16 cellular contexts compared by ENCODE assay signal in the genomic region with DNA sequence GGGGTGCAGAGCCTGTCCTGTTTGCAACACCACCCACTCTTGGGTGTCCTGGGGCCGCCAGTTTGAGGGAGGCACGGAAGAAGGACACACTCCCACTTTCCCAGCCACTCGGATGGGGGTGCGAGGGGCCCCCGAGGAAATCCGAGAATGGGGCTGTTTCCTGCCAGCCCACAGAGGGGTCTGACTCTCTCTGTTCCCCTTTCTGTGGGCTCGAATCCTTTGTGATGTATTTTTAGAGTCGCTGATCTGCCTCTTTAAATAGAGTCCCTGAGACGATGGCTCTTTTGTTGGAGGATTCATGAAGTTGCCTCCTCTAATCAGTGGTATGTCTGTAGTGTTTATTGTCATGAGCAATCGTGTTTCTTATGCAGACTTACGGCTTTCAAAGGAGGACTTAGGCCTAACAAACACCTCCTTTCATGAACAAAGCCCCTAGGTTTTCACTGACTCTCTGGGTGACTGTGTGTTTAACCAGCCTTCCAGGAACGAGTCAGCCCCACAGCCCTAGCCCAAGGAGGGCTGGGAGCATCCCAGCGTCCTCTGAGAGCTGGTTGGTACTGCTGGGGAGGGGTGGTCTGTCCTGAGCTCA. TPM values are rescaled to one million over a fixed set of nuclear protein-coding genes. Genes with fewer than 3 reads are reported as not detected.
DNase-seq lines count a peak whose midpoint lies in the region; ATAC-seq, FAIRE-seq and TF ChIP-seq lines count a peak whose summit lies in the region.
"Had no signal": no experiment of that assay in that cellular context is flagged by ENCODE, and none has a peak within 500 bp of the region (broad histone marks: within the 10 kb centered on the region; RNA-seq: fewer than 3 reads in every experiment).

No MANE protein-coding gene starts in this region.

- no peaks in the 10 kb centered on the region for H4K20me1 ChIP-seq in hepatocyte (ENCODE audit: insufficient read depth, poor library complexity, severe bottlenecking)

- no peaks in the 10 kb centered on the region for H3K36me3 ChIP-seq in hepatocyte (replicated peaks; ENCODE audit: insufficient read depth, low read depth)
- peaks cover 9 to 18% (median 11%) of the 10 kb centered on the region in 3 donors for H3K36me3 ChIP-seq in skeletal muscle tissue (ENCODE audit: control insufficient read depth in 3 of 3, insufficient read depth in 3 of 3, low read length in 3 of 3)
- H3K36me3 ChIP-seq in aorta (ENCODE audit: control insufficient read depth in 1 of 2, insufficient read depth in 2 of 2, low read length in 1 of 2): peaks cover 0 to 1% of the 10 kb centered on the region in 2 donors

- H3K27ac ChIP-seq in hepatocyte (no peak overlapping the region), skeletal muscle tissue (ENCODE audit: low read depth, low read length) (no peak overlapping the region), aorta (ENCODE audit: low read depth in 1 of 2, low read length in 2 of 2) (no peak overlapping the region)

- no peaks in the 10 kb centered on the region for H3K9me3 ChIP-seq in hepatocyte (ENCODE audit: low read depth)
- H3K9me3 ChIP-seq in skeletal muscle tissue (ENCODE audit: control insufficient read depth in 3 of 3, low read length in 3 of 3): no peaks in the 10 kb centered on the region
- H3K9me3 ChIP-seq in aorta (ENCODE audit: control insufficient read depth, low read length): no peaks in the 10 kb centered on the region

- H3K4me1 ChIP-seq in hepatocyte (ENCODE audit: insufficient read depth) (peaks cover 26% of the 10 kb centered on the region), skeletal muscle tissue (ENCODE audit: control insufficient read depth in 3 of 3, insufficient read depth in 3 of 3, low read length in 3 of 3) (peaks cover 0 to 25% (median 8%) of the 10 kb centered on the region in 3 donors), aorta (ENCODE audit: control insufficient read depth in 1 of 2, insufficient read depth in 2 of 2, low read length in 2 of 2) (no peaks in the 10 kb centered on the region)

- ATAC-seq in aorta (ENCODE audit: low FRiP score) (no peak), HG03025 (IDR thresholded peaks at IDR 0.05; ENCODE audit: low FRiP score, unreplicated experiment) (no peak)
- ATAC-seq: left lobe of liver, Right ventricle myocardium inferior had no signal

- H3K79me2 ChIP-seq in hepatocyte: no peaks in the 10 kb centered on the region

- H3K9me2 ChIP-seq in hepatocyte (replicated peaks; ENCODE audit: insufficient read depth): no peaks in the 10 kb centered on the region

- H3K4me3 ChIP-seq in hepatocyte: no peak overlapping the region
- H3K4me3 ChIP-seq in skeletal muscle tissue (ENCODE audit: low read length in 3 of 3): no peak overlapping the region
- no peak overlapping the region for H3K4me3 ChIP-seq in aorta (ENCODE audit: low read length in 2 of 2)

- peak overlapping the region; percentile 48 for H3K4me2 ChIP-seq in hepatocyte

- FAIRE-seq in urothelium cell line (lab: Jason Lieb, UNC): no peak
- FAIRE-seq: A204.1 had no signal

- DNase-seq in NOMO-1 treated with DMSO at 0.1 percent for 48 hours (lab: John Stamatoyannopoulos, UW; ENCODE audit: unreplicated experiment): peak; percentile 27
- no peak for DNase-seq in NOMO-1 treated with dmso at 0.1 percent for 144 hours (lab: John Stamatoyannopoulos, UW; ENCODE audit: unreplicated experiment)
- peak; percentile 63 for DNase-seq in MV-4-11 (lab: John Stamatoyannopoulos, UW)
- DNase-seq in hepatocyte (ENCODE audit: low spot score): no peak
- no peak for DNase-seq in urothelium cell line (ENCODE audit: low spot score)
- DNase-seq in aorta: no peak
- DNase-seq: activated CD4-positive, alpha-beta T cell treated with anti-CD3 and anti-CD28 coated beads, Interleukin-2, amount 10 ng/mL, durations not matched to agents 24 days and 14 days; activated gamma-delta T cell treated with Interleukin-2 at 50 U/mL for 16 hours; NCI-H2171; stimulated activated CD4-positive, alpha-beta T cell treated with anti-CD3 and anti-CD28 coated beads, Interleukin-4, amount 100 ng/mL, for 4 hours had no signal

- intact Hi-C loops in aorta (cut with DNase I): no loop called here

- peak overlapping the region in 2 of 3 donors; percentile 23 to 45 for H3K9ac ChIP-seq in skeletal muscle tissue (ENCODE audit: low read depth in 1 of 3, low read length in 3 of 3)

- H3K27me3 ChIP-seq in hepatocyte: no peaks in the 10 kb centered on the region
- no peaks in the 10 kb centered on the region for H3K27me3 ChIP-seq in skeletal muscle tissue (ENCODE audit: control insufficient read depth in 3 of 3, insufficient read depth in 3 of 3, low read length in 3 of 3)
- no peaks in the 10 kb centered on the region for H3K27me3 ChIP-seq in aorta (ENCODE audit: control insufficient read depth in 1 of 2, insufficient read depth in 2 of 2, low read length in 1 of 2)

- TF ChIP-seq CTCF in hepatocyte (IDR thresholded peaks at IDR 0.05; ENCODE audit: poor library complexity): no peak

- WGBS in hepatocyte (ENCODE audit: low lambda C conversion rate, missing lambda C conversion rate): 38% methylated on average over 13 of the region's 13 CpGs
- 78 to 81% methylated on average over 13 of the region's 13 CpGs for WGBS in aorta, 2 donors

- H2AFZ ChIP-seq in hepatocyte: peak overlapping the region; percentile 19

RNA-seq across cellular contexts. Expression of a gene that starts 29.1 kb away (rescaled TPM):
- total RNA-seq in hepatocyte: 0.13 TPM in 1 of 2 replicates, not detected in the other
- not detected in 2 replicates for polyA plus RNA-seq in hepatocyte
- total RNA-seq in skeletal muscle tissue: not detected
- under 1 TPM in 1 of 2 donors, not detected in 1; 0.57 TPM for total RNA-seq in aorta
- not detected for polyA plus RNA-seq in aorta
- total RNA-seq: activated CD4-positive, alpha-beta T cell treated with anti-CD3 and anti-CD28 coated beads, Interleukin-2, amount 10 ng/mL, durations not matched to agents 24 days and 14 days; left lobe of liver; posterior vena cava; Right ventricle myocardium inferior had no signal

RNA-seq across cellular contexts. Expression of a gene that starts 55.5 kb away (rescaled TPM):
- total RNA-seq in hepatocyte (6.9 and 14.9 TPM in 2 replicates), skeletal muscle tissue (5.7 TPM), aorta (10 to 100 TPM; 15.1 to 17.7 TPM)
- polyA plus RNA-seq in hepatocyte (8.1 and 10.1 TPM in 2 replicates), aorta (1 to 10 TPM; 3.4 to 5.5 TPM)

Comparison
In these comparisons a context has a peak if more than half of its experiments do, and no peak if none do; other contexts are left out.
1. DNase-seq: peak in NOMO-1 treated with DMSO at 0.1 percent for 48 hours (single experiment) and MV-4-11 (single experiment); none in NOMO-1 treated with dmso at 0.1 percent for 144 hours (single experiment), hepatocyte (single experiment), urothelium cell line (single experiment) and aorta (0 of 2).